ENCODE assay signal across 15 cellular contexts in genomic region chr1:198529414-198529813, GRCh38. TPM values are rescaled to one million over a fixed set of nuclear protein-coding genes. Genes with fewer than 3 reads are reported as not detected.
A peak's percentile ranks its signal among the peaks of the same experiment; 100 is the strongest.
DNase-seq lines count a peak whose midpoint lies in the region; ATAC-seq, FAIRE-seq and TF ChIP-seq lines count a peak whose summit lies in the region.
"Had no signal": no experiment of that assay in that cellular context is flagged by ENCODE, and none has a peak within 500 bp of the region (broad histone marks: within the 10 kb centered on the region; RNA-seq: fewer than 3 reads in every experiment).

No MANE protein-coding gene starts in this region.

- H3K79me2 ChIP-seq in SK-N-SH (ENCODE audit: insufficient read depth) = no peaks in the 10 kb centered on the region

- peaks cover 14% of the 10 kb centered on the region for H3K36me3 Mint-ChIP-seq in activated CD4-positive, alpha-beta memory T cell treated with anti-CD3 and anti-CD28 coated beads, Interleukin-2, amount 10 ng/mL, durations not matched to agents 7 days and 5 days (ENCODE audit: low read depth)

- H3K36me3 ChIP-seq in SK-N-SH (replicated peaks in 1 of 2; ENCODE audit: control insufficient read depth in 1 of 2, insufficient read depth in 2 of 2, low read length in 1 of 2) = no peaks in the 10 kb centered on the region
- H3K36me3 ChIP-seq: left lung had no signal

- TF ChIP-seq CTCF in SK-N-SH (IDR thresholded peaks at IDR 0.05) = no peak
- no peak for TF ChIP-seq CTCF in fibroblast of villous mesenchyme (IDR thresholded peaks at IDR 0.05; ENCODE audit: insufficient read depth, low read depth, low read length)
- TF ChIP-seq CTCF in GM20000 (IDR thresholded peaks at IDR 0.05; ENCODE audit: extremely low read depth, missing control alignments) = no peak

- TF ChIP-seq RAD21 in SK-N-SH (IDR thresholded peaks at IDR 0.05; ENCODE audit: low read length) = no peak

- peaks cover 32 to 42% of the 10 kb centered on the region in 2 experiments; a peak in 3 of 4 replicates for H3K4me1 ChIP-seq in SK-N-SH (ENCODE audit: control insufficient read depth in 1 of 2, insufficient read depth in 2 of 2, low read depth in 1 of 2, low read length in 1 of 2)
- H3K4me1 ChIP-seq: left lung had no signal

- 0 out of 2 replicates have a peak overlapping the region, but pooled peaks have one; percentile 17 for H2AFZ ChIP-seq in SK-N-SH (ENCODE audit: low read depth)

- peak overlapping the region; percentile 53 for H3K4me2 ChIP-seq in SK-N-SH

- no peaks in the 10 kb centered on the region for H3K27me3 Mint-ChIP-seq in activated CD4-positive, alpha-beta memory T cell treated with anti-CD3 and anti-CD28 coated beads, Interleukin-2, amount 10 ng/mL, durations not matched to agents 7 days and 5 days
- H3K27me3 Mint-ChIP-seq: activated naive CD8-positive, alpha-beta T cell; CD4-positive, alpha-beta T cell had no signal

- H3K9me3 ChIP-seq in SK-N-SH = no peaks in the 10 kb centered on the region
- H3K9me3 ChIP-seq: left lung had no signal

- no peak overlapping the region for H3K27ac Mint-ChIP-seq in activated CD4-positive, alpha-beta memory T cell treated with anti-CD3 and anti-CD28 coated beads, Interleukin-2, amount 10 ng/mL, durations not matched to agents 7 days and 5 days
- H3K27ac Mint-ChIP-seq: activated naive CD8-positive, alpha-beta T cell; CD4-positive, alpha-beta T cell had no signal

- FAIRE-seq in frontal cortex (lab: Jason Lieb, UNC) = no peak
- FAIRE-seq: GM12891 had no signal

- peak; percentile 60 for DNase-seq in AG08395 (ENCODE audit: low spot score)
- peak; percentile 39 for DNase-seq in HT-29 (ENCODE audit: low spot score)
- DNase-seq in SK-N-SH = peak; percentile 4
- DNase-seq in fibroblast of villous mesenchyme (ENCODE audit: low read depth) = peak; percentile 57
- DNase-seq in GM20000 (ENCODE audit: low spot score) = no peak
- no peak for DNase-seq in activated CD4-positive, alpha-beta memory T cell treated with anti-CD3 and anti-CD28 coated beads, Interleukin-2, amount 10 ng/mL, durations not matched to agents 7 days and 5 days
- no peak for DNase-seq in frontal cortex (ENCODE audit: low spot score in 2 of 2)
- DNase-seq: activated CD4-positive, alpha-beta T cell treated with anti-CD3 and anti-CD28 coated beads, Interleukin-2, amount 50 U/mL, for 48 hours; CD4-positive, alpha-beta T cell; left lung; NCI-H510A had no signal

- CTCF ChIA-PET in SK-N-SH (lab: Yijun Ruan, JAX) = interaction anchor here (0.7 kb wide), 1 partner anchor 654 kb away, joined by 3 read pairs; no protein-coding TSS in a partner anchor
- CTCF ChIA-PET in activated CD4-positive, alpha-beta memory T cell treated with anti-CD3 and anti-CD28 coated beads, Interleukin-2, amount 10 ng/mL, durations not matched to agents 7 days and 5 days (lab: Charles Lee) = no interaction called here

- H3K9me2 ChIP-seq in SK-N-SH = no peaks in the 10 kb centered on the region

- peak overlapping the region; percentile 65 to 91 for H3K27ac ChIP-seq in SK-N-SH (ENCODE audit: low read depth in 2 of 2, low read length in 1 of 2)

- H3K4me3 Mint-ChIP-seq in activated CD4-positive, alpha-beta memory T cell treated with anti-CD3 and anti-CD28 coated beads, Interleukin-2, amount 10 ng/mL, durations not matched to agents 7 days and 5 days = no peak overlapping the region
- H3K4me3 Mint-ChIP-seq: activated naive CD8-positive, alpha-beta T cell; CD4-positive, alpha-beta T cell had no signal

- 2% methylated on average over 2 of the region's 2 CpGs for WGBS in SK-N-SH (ENCODE audit: low lambda C conversion rate)

- no peak for ATAC-seq in GM21447 (IDR thresholded peaks at IDR 0.05; ENCODE audit: unreplicated experiment)
- ATAC-seq: left lung had no signal

- H3F3A ChIP-seq in SK-N-SH (replicated peaks; ENCODE audit: insufficient read depth) = peaks cover 19% of the 10 kb centered on the region

- H3K4me1 Mint-ChIP-seq in activated CD4-positive, alpha-beta memory T cell treated with anti-CD3 and anti-CD28 coated beads, Interleukin-2, amount 10 ng/mL, durations not matched to agents 7 days and 5 days = peaks cover 19% of the 10 kb centered on the region

- POLR2A ChIA-PET in SK-N-SH (lab: Yijun Ruan, JAX) = no interaction called here
- POLR2A ChIA-PET in activated CD4-positive, alpha-beta memory T cell treated with anti-CD3 and anti-CD28 coated beads, Interleukin-2, amount 10 ng/mL, durations not matched to agents 7 days and 5 days (lab: Charles Lee) = no interaction called here

- H3K9ac ChIP-seq in SK-N-SH = no peak overlapping the region

- peak; percentile 72 to 84; a peak in 3 of 4 replicates for TF ChIP-seq EP300 in SK-N-SH (IDR thresholded peaks at IDR 0.05; ENCODE audit: borderline replicate concordance in 1 of 2, low read depth in 1 of 2, low read length in 1 of 2)

- H3K27me3 ChIP-seq in SK-N-SH (ENCODE audit: insufficient read depth) = no peaks in the 10 kb centered on the region
- H3K27me3 ChIP-seq: left lung had no signal

- no peak overlapping the region for H3K4me3 ChIP-seq in SK-N-SH (ENCODE audit: low read depth in 2 of 2, low read length in 1 of 2)
- no peak overlapping the region for H3K4me3 ChIP-seq in fibroblast of villous mesenchyme (ENCODE audit: low read depth, low read length)
- H3K4me3 ChIP-seq: left lung had no signal

- peaks cover 8% of the 10 kb centered on the region for H3K9me3 Mint-ChIP-seq in activated CD4-positive, alpha-beta memory T cell treated with anti-CD3 and anti-CD28 coated beads, Interleukin-2, amount 10 ng/mL, durations not matched to agents 7 days and 5 days

- H4K20me1 ChIP-seq in SK-N-SH (ENCODE audit: insufficient read depth) = no peaks in the 10 kb centered on the region

TF ChIP-seq in SK-N-SH, 30 proteins besides CTCF, POLR2A, EP300 and RAD21 (continues in another document):
- TF ChIP-seq POLR2AphosphoS5 (IDR thresholded peaks at IDR 0.05; ENCODE audit: low read depth, low read length) = peak; percentile 49; the same call in 1 of the 2 replicates
- TF ChIP-seq NFIC (IDR thresholded peaks at IDR 0.05; ENCODE audit: borderline replicate concordance) = peak; percentile 97
- no peak for TF ChIP-seq SMC3 (IDR thresholded peaks at IDR 0.05; ENCODE audit: low read depth, low read length)
- no peak for TF ChIP-seq NRF1 (IDR thresholded peaks at IDR 0.05; ENCODE audit: low read depth, low read length)
- peak; percentile 96 for TF ChIP-seq TCF12 (IDR thresholded peaks at IDR 0.05)
- TF ChIP-seq FOXM1 (IDR thresholded peaks at IDR 0.05; ENCODE audit: low read depth) = 0 out of 2 replicates have a peak, but pooled peaks have one; percentile 46
- TF ChIP-seq, protein P1, sequence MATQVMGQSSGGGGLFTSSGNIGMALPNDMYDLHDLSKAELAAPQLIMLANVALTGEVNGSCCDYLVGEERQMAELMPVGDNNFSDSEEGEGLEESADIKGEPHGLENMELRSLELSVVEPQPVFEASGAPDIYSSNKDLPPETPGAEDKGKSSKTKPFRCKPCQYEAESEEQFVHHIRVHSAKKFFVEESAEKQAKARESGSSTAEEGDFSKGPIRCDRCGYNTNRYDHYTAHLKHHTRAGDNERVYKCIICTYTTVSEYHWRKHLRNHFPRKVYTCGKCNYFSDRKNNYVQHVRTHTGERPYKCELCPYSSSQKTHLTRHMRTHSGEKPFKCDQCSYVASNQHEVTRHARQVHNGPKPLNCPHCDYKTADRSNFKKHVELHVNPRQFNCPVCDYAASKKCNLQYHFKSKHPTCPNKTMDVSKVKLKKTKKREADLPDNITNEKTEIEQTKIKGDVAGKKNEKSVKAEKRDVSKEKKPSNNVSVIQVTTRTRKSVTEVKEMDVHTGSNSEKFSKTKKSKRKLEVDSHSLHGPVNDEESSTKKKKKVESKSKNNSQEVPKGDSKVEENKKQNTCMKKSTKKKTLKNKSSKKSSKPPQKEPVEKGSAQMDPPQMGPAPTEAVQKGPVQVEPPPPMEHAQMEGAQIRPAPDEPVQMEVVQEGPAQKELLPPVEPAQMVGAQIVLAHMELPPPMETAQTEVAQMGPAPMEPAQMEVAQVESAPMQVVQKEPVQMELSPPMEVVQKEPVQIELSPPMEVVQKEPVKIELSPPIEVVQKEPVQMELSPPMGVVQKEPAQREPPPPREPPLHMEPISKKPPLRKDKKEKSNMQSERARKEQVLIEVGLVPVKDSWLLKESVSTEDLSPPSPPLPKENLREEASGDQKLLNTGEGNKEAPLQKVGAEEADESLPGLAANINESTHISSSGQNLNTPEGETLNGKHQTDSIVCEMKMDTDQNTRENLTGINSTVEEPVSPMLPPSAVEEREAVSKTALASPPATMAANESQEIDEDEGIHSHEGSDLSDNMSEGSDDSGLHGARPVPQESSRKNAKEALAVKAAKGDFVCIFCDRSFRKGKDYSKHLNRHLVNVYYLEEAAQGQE (IDR thresholded peaks at IDR 0.05; ENCODE audit: low read depth, low read length) = no peak
- peak; percentile 68; the same call in 1 of the 2 replicates for TF ChIP-seq RCOR1 (IDR thresholded peaks at IDR 0.05; ENCODE audit: low read length)
- no peak for TF ChIP-seq ZBTB33 (IDR thresholded peaks at IDR 0.05; ENCODE audit: borderline replicate concordance, low read depth)

RNA-seq across cellular contexts. Expression of gene ATP6V1G3, which starts 11.1 kb away (rescaled TPM):
- total RNA-seq in HT-29 (2014; rRNA removed; shearing (Covaris generic)) = not detected in 2 replicates
- polyA plus RNA-seq in SK-N-SH (2012; rRNA removed) = not detected in 2 replicates
- polyA plus RNA-seq in SK-N-SH (2012; cell fraction: cytosol; rRNA removed) = 0.20 and 0.31 TPM in 2 replicates
- not detected in 2 replicates for polyA plus RNA-seq in SK-N-SH (2012; cell fraction: nucleus; rRNA removed)
- total RNA-seq in fibroblast of villous mesenchyme (0.43 TPM in 1 of 2 replicates, not detected in the other), frontal cortex (not detected)
- not detected for total RNA-seq in activated CD4-positive, alpha-beta memory T cell treated with anti-CD3 and anti-CD28 coated beads, Interleukin-2, amount 10 ng/mL, durations not matched to agents 7 days and 5 days
- total RNA-seq: CD4-positive, alpha-beta T cell; left lung; urinary bladder had no signal
- polyA plus RNA-seq: urinary bladder had no signal

Comparison
In these comparisons a context has a peak if more than half of its experiments do, and no peak if none do; other contexts are left out.
1. DNase-seq: peak in AG08395 (single experiment), HT-29 (single experiment), SK-N-SH (single experiment) and fibroblast of villous mesenchyme (single experiment); none in GM20000 (single experiment), activated CD4-positive, alpha-beta memory T cell treated with anti-CD3 and anti-CD28 coated beads, Interleukin-2, amount 10 ng/mL, durations not matched to agents 7 days and 5 days (single experiment) and frontal cortex (0 of 2).